Comparison of ENCODE assay signal across 30 cellular contexts in genomic region chr7:72465521-72465920, GRCh38. TPM values are rescaled to one million over a fixed set of nuclear protein-coding genes. Genes with fewer than 3 reads are reported as not detected.
"Had no signal": no experiment of that assay in that cellular context is flagged by ENCODE, and none has a peak within 500 bp of the region (broad histone marks: within the 10 kb centered on the region; RNA-seq: fewer than 3 reads in every experiment).

No MANE protein-coding gene starts in this region.

- H3K4me3 ChIP-seq: ascending aorta, SJCRH30 had no signal

- DNase-seq: activated CD4-positive, alpha-beta T cell treated with anti-CD3 and anti-CD28 coated beads for 36 hours; activated CD4-positive, alpha-beta T cell treated with anti-CD3 and anti-CD28 coated beads, Interleukin-2, amount 10 ng/mL, durations not matched to agents 7 days and 5 days; activated CD4-positive, alpha-beta T cell treated with anti-CD3 and anti-CD28 coated beads, Interleukin-2, amount 50 U/mL, for 48 hours; activated CD8-positive, alpha-beta T cell treated with anti-CD3 and anti-CD28 coated beads, Interleukin-2, amount 10 ng/mL, durations not matched to agents 7 days and 5 days; activated gamma-delta T cell; activated naive CD4-positive, alpha-beta T cell treated with Interleukin-2 at 50 U/mL for 16 hours; activated naive CD8-positive, alpha-beta T cell treated with anti-CD3 and anti-CD28 coated beads, Interleukin-2, amount 10 ng/mL, durations not matched to agents 7 days and 5 days; activated T-cell treated with anti-CD3 and anti-CD28 coated beads, Interleukin-2, amount 50 U/mL, for 24 hours; amygdala; Kasumi-1; KG1; MM.1S; MV-4-11; NCI-H1092; NCI-H1436 treated with DMSO at 0.1 percent for 48 hours; NCI-H1694 treated with DMSO at 0.1 percent for 48 hours; NCI-H2029; NCI-H510A; NCI-H526; NCI-H82; SHP77; SJCRH30; T1000; WERI-Rb-1 had no signal

- H3K36me3 ChIP-seq: ascending aorta, SJCRH30, WERI-Rb-1 had no signal

- H3K27me3 ChIP-seq: ascending aorta, SJCRH30 had no signal

RNA-seq across cellular contexts. Expression of gene CALN1, which starts 53.4 kb away (rescaled TPM):
- total RNA-seq: activated CD4-positive, alpha-beta T cell treated with anti-CD3 and anti-CD28 coated beads, Interleukin-2, amount 10 ng/mL, durations not matched to agents 7 days and 5 days; activated CD8-positive, alpha-beta T cell treated with anti-CD3 and anti-CD28 coated beads, Interleukin-2, amount 10 ng/mL, durations not matched to agents 7 days and 5 days; activated naive CD8-positive, alpha-beta T cell treated with anti-CD3 and anti-CD28 coated beads, Interleukin-2, amount 10 ng/mL, durations not matched to agents 7 days and 5 days; activated T-helper 2 cell treated with anti-CD3 and anti-CD28 coated beads, Interferon-gamma antibody, Interleukin-2, Interleukin-4, amounts not matched to agents 10 μg/mL and 5 μg/mL and 100 μg/mL, durations not matched to agents 14 hours and 24 hours and 36 hours; cardiac septum; OCI-LY7; RPMI7951; T-helper 2 cell treated with Interferon-gamma antibody and Interleukin-4, amounts not matched to agents 100 ng/mL and 5 ng/mL, for 36 hours had no signal
